ENCODE assay signal across 21 cellular contexts in the genomic region with DNA sequence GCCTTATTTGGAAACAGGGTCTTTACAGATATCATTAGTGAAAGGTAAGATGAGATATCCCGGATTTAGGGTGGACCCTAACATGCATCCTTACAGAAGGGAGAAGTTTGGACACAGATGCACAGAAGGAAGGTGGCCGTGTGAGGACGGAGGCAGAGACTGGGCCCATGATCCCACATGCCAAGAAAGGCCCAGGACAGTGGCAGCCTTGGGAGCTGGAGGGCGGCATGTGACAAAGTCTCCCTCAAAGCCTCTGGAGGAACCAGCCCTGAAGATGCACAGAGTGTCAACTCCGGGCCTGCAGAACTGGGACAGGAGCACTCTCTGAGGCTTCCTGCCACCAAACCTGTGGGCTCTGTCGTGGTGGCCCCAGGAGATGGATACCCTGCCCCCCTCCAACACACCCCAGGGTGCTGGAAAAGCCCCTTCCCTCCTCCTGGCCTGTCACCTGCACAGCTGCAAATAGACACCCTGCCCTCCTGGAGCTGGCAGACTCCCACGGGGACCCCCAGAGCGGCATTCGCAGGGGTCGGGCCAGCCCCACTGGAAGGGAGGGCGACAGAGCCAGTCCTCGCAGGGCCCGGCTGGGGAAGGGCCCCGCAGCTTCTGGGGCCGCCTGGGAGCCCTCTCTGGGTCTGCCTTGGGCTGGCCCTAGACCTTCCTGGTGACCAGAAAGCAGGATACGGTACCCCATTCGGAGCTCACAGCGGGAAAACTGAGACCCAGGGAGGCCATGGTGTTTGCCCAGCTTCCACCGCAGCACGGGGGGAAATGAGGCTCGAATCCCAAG. TPM values are rescaled to one million over a fixed set of nuclear protein-coding genes. Genes with fewer than 3 reads are reported as not detected.
DNase-seq lines count a peak whose midpoint lies in the region; ATAC-seq and TF ChIP-seq lines count a peak whose summit lies in the region.
"Had no signal": no experiment of that assay in that cellular context is flagged by ENCODE, and none has a peak within 500 bp of the region (broad histone marks: within the 10 kb centered on the region; RNA-seq: fewer than 3 reads in every experiment).

No MANE protein-coding gene starts in this region.

- WGBS in H9 (ENCODE audit: extremely low coverage, insufficient read length, low lambda C conversion rate) = no CpG with 5 or more reads among the region's 21 CpGs

- H3K27ac Mint-ChIP-seq in H9 = peak overlapping the region in 2 of 3 experiments; percentile 44 to 49; a peak in 3 of 7 replicates
- H3K27ac Mint-ChIP-seq: activated naive CD4-positive, alpha-beta T cell treated with anti-CD3 and anti-CD28 coated beads for 36 hours had no signal

- intact Hi-C loops in dorsolateral prefrontal cortex (cut with DNase I) = loop anchor here (5.0 to 10.0 kb wide), 3 partner anchors 35 to 122 kb away; a partner anchor contains a TSS

- H3K4me1 Mint-ChIP-seq in H9 = peaks cover 18 to 36% of the 10 kb centered on the region in 2 experiments

- no peaks in the 10 kb centered on the region for H3K36me3 Mint-ChIP-seq in H9 (ENCODE audit: insufficient read depth in 1 of 3, low read depth in 3 of 3)

- H3K4me3 Mint-ChIP-seq in H9 = no peak overlapping the region
- H3K4me3 Mint-ChIP-seq: activated naive CD4-positive, alpha-beta T cell treated with anti-CD3 and anti-CD28 coated beads for 36 hours; effector memory CD8-positive, alpha-beta T cell had no signal

- H4K5ac ChIP-seq in H9 (ENCODE audit: insufficient read length, low read depth, low read length) = no peak overlapping the region

- ATAC-seq in HG03378 (IDR thresholded peaks at IDR 0.05; ENCODE audit: unreplicated experiment) = no peak
- ATAC-seq: effector memory CD8-positive, alpha-beta T cell had no signal

- no peaks in the 10 kb centered on the region; the same call in 1 of the 2 replicates for H3K79me2 ChIP-seq in H9 (ENCODE audit: insufficient read depth, low read length)
- H3K79me2 ChIP-seq in Karpas-422 (ENCODE audit: low read length) = no peaks in the 10 kb centered on the region

- H3K56ac ChIP-seq in H9 (ENCODE audit: insufficient read length, low read depth, low read length) = no peak overlapping the region

- H4K20me1 ChIP-seq in H9 (ENCODE audit: control insufficient read depth, insufficient read depth, insufficient read length) (no peaks in the 10 kb centered on the region), Karpas-422 (ENCODE audit: insufficient read depth, low read depth, low read length) (no peaks in the 10 kb centered on the region; the same call in 1 of the 2 replicates)

- H4K8ac ChIP-seq in H9 (replicated peaks; ENCODE audit: insufficient read length, low read depth, low read length) = no peak overlapping the region

- H3K18ac ChIP-seq in H9 (ENCODE audit: insufficient read length, low read depth, low read length) = no peak overlapping the region

- H3K36me3 ChIP-seq in BE2C (no peaks in the 10 kb centered on the region), rectal smooth muscle tissue (ENCODE audit: control insufficient read depth, insufficient read depth, low read length) (no peaks in the 10 kb centered on the region), Karpas-422 (ENCODE audit: insufficient read depth, low read length) (no peaks in the 10 kb centered on the region)

- no peak overlapping the region; the same call in 1 of the 2 replicates for H3K14ac ChIP-seq in H9 (ENCODE audit: insufficient read depth, low read length)

- H3K4me3 ChIP-seq in BE2C (ENCODE audit: low read depth, low read length) = no peak overlapping the region
- no peak overlapping the region for H3K4me3 ChIP-seq in dorsolateral prefrontal cortex
- no peak overlapping the region for H3K4me3 ChIP-seq in rectal smooth muscle tissue (ENCODE audit: low read length)
- H3K4me3 ChIP-seq in Karpas-422 (ENCODE audit: low read length) = no peak overlapping the region
- H3K4me3 ChIP-seq: GM23248, left lung had no signal

- H3K27ac ChIP-seq in H9 (ENCODE audit: insufficient read length, low read depth, low read length) = no peak overlapping the region
- H3K27ac ChIP-seq in dorsolateral prefrontal cortex = peak overlapping the region in 54 of 59 donors; percentile 4 to 94 (median 86)
- H3K27ac ChIP-seq in rectal smooth muscle tissue (ENCODE audit: low read depth, low read length) = peak overlapping the region; percentile 94
- H3K27ac ChIP-seq in Karpas-422 (ENCODE audit: low read length) = no peak overlapping the region
- H3K27ac ChIP-seq: GM23248 had no signal

- H2BK20ac ChIP-seq in H9 (ENCODE audit: low read depth, low read length, poor library complexity, severe bottlenecking) = no peak overlapping the region

- H2BK12ac ChIP-seq in H9 (ENCODE audit: insufficient read length, low read depth, low read length) = no peak overlapping the region

- H3K4me1 ChIP-seq in BE2C (peaks cover 24% of the 10 kb centered on the region), H9 (ENCODE audit: insufficient read depth, low read length) (no peaks in the 10 kb centered on the region), rectal smooth muscle tissue (ENCODE audit: control insufficient read depth, insufficient read depth, low read length) (peaks cover 66% of the 10 kb centered on the region), Karpas-422 (ENCODE audit: low read length) (peaks cover 17% of the 10 kb centered on the region)

- H3K4me2 ChIP-seq in H9 (ENCODE audit: insufficient read depth, insufficient read length, low read length) (no peak overlapping the region), Karpas-422 (ENCODE audit: low read depth, low read length, poor library complexity, severe bottlenecking) (no peak overlapping the region)

- H2AFZ ChIP-seq in H9 (ENCODE audit: low read length) (no peak overlapping the region), Karpas-422 (ENCODE audit: low read length) (no peak overlapping the region)
- H2AFZ ChIP-seq: GM23248 had no signal

- H2AK5ac ChIP-seq in H9 (ENCODE audit: insufficient read length, low read length) = no peak overlapping the region

- TF ChIP-seq CTCF in BE2C (IDR thresholded peaks at IDR 0.05; ENCODE audit: low read depth, low read length) (no peak), H9 (conservative IDR thresholded peaks at IDR 0.05) (no peak), dorsolateral prefrontal cortex (IDR thresholded peaks at IDR 0.05 in 54 of 56, conservative IDR thresholded peaks at IDR 0.05 in 2 of 56; ENCODE audit: low read depth in 1 of 56, partially characterized antibody in 56 of 56) (no peak)

- no peak overlapping the region for H4K91ac ChIP-seq in H9 (ENCODE audit: insufficient read length, low read depth, low read length)

- H3K9me3 ChIP-seq in BE2C (no peaks in the 10 kb centered on the region), H9 (ENCODE audit: control insufficient read depth, low read depth, low read length) (no peaks in the 10 kb centered on the region), Karpas-422 (ENCODE audit: low read length) (no peaks in the 10 kb centered on the region)
- H3K9me3 ChIP-seq: left lung had no signal

- H3K4ac ChIP-seq in H9 (ENCODE audit: low read depth, low read length) = no peak overlapping the region

- H2BK15ac ChIP-seq in H9 (ENCODE audit: low read depth, low read length) = no peak overlapping the region

- H3K9me2 ChIP-seq in Karpas-422 (replicated peaks; ENCODE audit: insufficient read depth, low read length) = no peaks in the 10 kb centered on the region

- peak; percentile 9 for DNase-seq in BE2C
- DNase-seq in H9 = peak; percentile 25
- peak in 2 of 10 donors; percentile 35 to 36 for DNase-seq in dorsolateral prefrontal cortex
- no peak for DNase-seq in NCI-H2227 (lab: John Stamatoyannopoulos, UW; ENCODE audit: unreplicated experiment)
- DNase-seq in Karpas-422 = no peak
- DNase-seq in KBM-7 = no peak
- DNase-seq: activated CD4-positive, CD25-positive, alpha-beta regulatory T cell; activated naive CD4-positive, alpha-beta T cell treated with anti-CD3 and anti-CD28 coated beads for 36 hours; COR-L47; effector memory CD8-positive, alpha-beta T cell; GDM1; GM23248; NCI-H146; NCI-H226; NK-92 treated with Interleukin-12 subunit alpha and Interleukin-12 subunit beta, amount 100 ng/mL, for 24 hours; SHP77; stimulated activated naive CD4-positive, alpha-beta T cell; T-helper 2 cell had no signal

- no peak overlapping the region for H3T11ph ChIP-seq in H9 (ENCODE audit: low read length)

- in situ Hi-C loops in KBM-7 (cut with MboI; ENCODE audit: low pct_unique_long_range_greater_than_20kb, low sequenced_read_pairs) = no loop called here

- no peaks in the 10 kb centered on the region for H3K23me2 ChIP-seq in H9 (ENCODE audit: insufficient read length, low read depth, low read length, poor library complexity, severe bottlenecking)

- H3K79me1 ChIP-seq in H9 (ENCODE audit: insufficient read depth, low read depth, low read length, poor library complexity, severe bottlenecking) = no peaks in the 10 kb centered on the region

- H3K27me3 ChIP-seq in BE2C (no peaks in the 10 kb centered on the region), H9 (ENCODE audit: insufficient read depth, low read length) (no peaks in the 10 kb centered on the region), dorsolateral prefrontal cortex (no peaks in the 10 kb centered on the region), rectal smooth muscle tissue (ENCODE audit: control insufficient read depth, insufficient read depth, low read length) (no peaks in the 10 kb centered on the region), Karpas-422 (ENCODE audit: low read length) (no peaks in the 10 kb centered on the region)
- H3K27me3 ChIP-seq: left lung had no signal

- H2BK5ac ChIP-seq in H9 (ENCODE audit: insufficient read length, low read length) = no peak overlapping the region

- no peaks in the 10 kb centered on the region for H3K9me3 Mint-ChIP-seq in H9
- H3K9me3 Mint-ChIP-seq: activated naive CD4-positive, alpha-beta T cell treated with anti-CD3 and anti-CD28 coated beads for 36 hours; effector memory CD8-positive, alpha-beta T cell had no signal

- H3K9ac ChIP-seq in H9 (ENCODE audit: extremely low read depth, insufficient read length, low read length) (no peak overlapping the region), rectal smooth muscle tissue (ENCODE audit: low read length) (no peak overlapping the region), Karpas-422 (ENCODE audit: low read length) (no peak overlapping the region)
- H3K9ac ChIP-seq: GM23248 had no signal

- no peaks in the 10 kb centered on the region for H3K27me3 Mint-ChIP-seq in H9 (ENCODE audit: low read depth)
- H3K27me3 Mint-ChIP-seq: effector memory CD8-positive, alpha-beta T cell had no signal

- no peak overlapping the region for H3K23ac ChIP-seq in H9 (ENCODE audit: insufficient read length, low read depth, low read length)

- H2BK120ac ChIP-seq in H9 (ENCODE audit: low read depth, low read length, poor library complexity, severe bottlenecking) = no peak overlapping the region

RNA-seq across cellular contexts. Expression of a gene that starts 7.9 kb away (rescaled TPM):
- 7.1 TPM for polyA plus RNA-seq in BE2C (2012; ENCODE audit: insufficient read depth, insufficient read length, low read depth)
- total RNA-seq in H9 (2021) (11.5 TPM in 2 replicates), dorsolateral prefrontal cortex (100 to 1,000 TPM in 46 of 120 experiments, 10 to 100 TPM in 74; 55.9 to 246 (median 94.8) TPM)
- not detected in 2 replicates for total RNA-seq in Karpas-422 (2014; rRNA removed; shearing (Covaris generic); ENCODE audit: low replicate concordance)

RNA-seq across cellular contexts. Expression of a gene that starts 31.5 kb away (rescaled TPM):
- 50.2 TPM for polyA plus RNA-seq in BE2C (2012; ENCODE audit: insufficient read depth, insufficient read length, low read depth)
- total RNA-seq in H9 (2021) = 48.1 and 48.3 TPM in 2 replicates
- total RNA-seq in dorsolateral prefrontal cortex = 10 to 100 TPM; 19.3 to 53.2 (median 34.1) TPM
- total RNA-seq in Karpas-422 (2014; rRNA removed; shearing (Covaris generic); ENCODE audit: low replicate concordance) = 15.1 and 40.9 TPM in 2 replicates

Comparison
In these comparisons a context has a peak if more than half of its experiments do, and no peak if none do; other contexts are left out.
1. DNase-seq: peak in BE2C (single experiment) and H9 (single experiment); none in NCI-H2227 (single experiment), Karpas-422 (single experiment) and KBM-7 (single experiment).
2. H3K27ac ChIP-seq: peak in dorsolateral prefrontal cortex (54 of 59) and rectal smooth muscle tissue (single experiment); none in H9 (single experiment) and Karpas-422 (single experiment).
3. RNA of a gene that starts 7.9 kb away (total RNA-seq): 55.9 to 246 TPM in dorsolateral prefrontal cortex and 11.5 TPM in H9; not detected in Karpas-422; every median in the first group is over 10 times any median in the second.